18 cellular contexts compared by ENCODE assay signal in genomic region chr5:10729320-10730133, GRCh38. TPM values are rescaled to one million over a fixed set of nuclear protein-coding genes. Genes with fewer than 3 reads are reported as not detected.
DNase-seq lines count a peak whose midpoint lies in the region; ATAC-seq and TF ChIP-seq lines count a peak whose summit lies in the region.
"Had no signal": no experiment of that assay in that cellular context is flagged by ENCODE, and none has a peak within 500 bp of the region (broad histone marks: within the 10 kb centered on the region; RNA-seq: fewer than 3 reads in every experiment).

No MANE protein-coding gene starts in this region.

- H3K79me2 ChIP-seq in DND-41 (ENCODE audit: insufficient read depth, low read length), result peaks cover 10% of the 10 kb centered on the region

- H3K4me1 ChIP-seq in DND-41 (ENCODE audit: insufficient read depth, low read length) (no peaks in the 10 kb centered on the region), HUES48 (ENCODE audit: control insufficient read depth, insufficient read depth, low read length) (no peaks in the 10 kb centered on the region)

- H3K36me3 ChIP-seq in DND-41 (ENCODE audit: insufficient read depth, low read length) (peaks cover 57% of the 10 kb centered on the region), HUES48 (ENCODE audit: control insufficient read depth, insufficient read depth, low read length) (peaks cover 6% of the 10 kb centered on the region; the same call in 1 of the 2 replicates)
- H3K36me3 ChIP-seq: transverse colon had no signal

- no peak for TF ChIP-seq CTCF in DND-41 (IDR thresholded peaks at IDR 0.05; ENCODE audit: borderline replicate concordance, extremely low read depth, low read length, poor library complexity, severe bottlenecking)
- no peak for TF ChIP-seq CTCF in GM20000 (IDR thresholded peaks at IDR 0.05; ENCODE audit: extremely low read depth, missing control alignments)

- H3K9ac ChIP-seq in DND-41 (ENCODE audit: low read depth, low read length) (no peak overlapping the region), HUES48 (ENCODE audit: low read depth, low read length) (0 out of 2 replicates have a peak overlapping the region, but pooled peaks have one; percentile 7)

- H3K27ac ChIP-seq in DND-41 (ENCODE audit: low read length) (no peak overlapping the region), HUES48 (ENCODE audit: low read depth, low read length) (no peak overlapping the region)
- H3K27ac ChIP-seq: ascending aorta, transverse colon had no signal

- no peak overlapping the region for H3K4me2 ChIP-seq in DND-41 (ENCODE audit: insufficient read depth, low read length)

- DNase-seq in DND-41, result no peak
- peak; percentile 27 for DNase-seq in RPMI7951 (ENCODE audit: low read depth)
- peak; percentile 33 for DNase-seq in myocyte (ENCODE audit: low read depth)
- DNase-seq in GM20000 (ENCODE audit: low spot score), result no peak
- DNase-seq in NCI-H1048 (lab: John Stamatoyannopoulos, UW), result no peak
- DNase-seq: activated CD4-positive, alpha-beta T cell treated with anti-CD3 and anti-CD28 coated beads for 36 hours; activated CD8-positive, alpha-beta memory T cell treated with anti-CD3 and anti-CD28 coated beads, Interleukin-2, amount 50 U/mL, for 4 hours; activated naive CD4-positive, alpha-beta T cell; mucosa of descending colon; NCI-H1436 treated with DMSO at 0.1 percent for 48 hours; NCI-H524 treated with DMSO at 0.1 percent for 48 hours; PC-3; stimulated activated CD4-positive, alpha-beta T cell treated with anti-CD3 and anti-CD28 coated beads, Interleukin-4, amount 100 ng/mL, for 4 hours; T-helper 2 cell; transverse colon had no signal

- H3K4me3 ChIP-seq in DND-41 (ENCODE audit: low read depth in 1 of 2, low read length in 2 of 2) (no peak overlapping the region), HUES48 (ENCODE audit: low read depth, low read length) (no peak overlapping the region)
- H3K4me3 ChIP-seq: ascending aorta, mucosa of descending colon, transverse colon had no signal

- ATAC-seq in DND-41 (ENCODE audit: insufficient read depth, low read depth) (peak; percentile 42; the same call in 1 of the 3 replicates), GM19467 (IDR thresholded peaks at IDR 0.05; ENCODE audit: unreplicated experiment) (no peak)
- ATAC-seq: activated CD4-positive, alpha-beta T cell treated with anti-CD3 and anti-CD28 coated beads for 36 hours; mucosa of descending colon; PC-3 had no signal

- no peak overlapping the region for H2AFZ ChIP-seq in DND-41 (ENCODE audit: low read depth, low read length)

- H3K9me3 ChIP-seq in DND-41 (ENCODE audit: insufficient read depth, low read length, severe bottlenecking), result no peaks in the 10 kb centered on the region
- no peaks in the 10 kb centered on the region for H3K9me3 ChIP-seq in HUES48 (ENCODE audit: control insufficient read depth, insufficient read depth, low read length)
- H3K9me3 ChIP-seq: ascending aorta, mucosa of descending colon, transverse colon had no signal

- H4K20me1 ChIP-seq in DND-41 (ENCODE audit: insufficient read depth, low read length), result peaks cover 11% of the 10 kb centered on the region

- no peaks in the 10 kb centered on the region for H3K27me3 ChIP-seq in DND-41 (ENCODE audit: insufficient read depth, low read length, poor library complexity)
- H3K27me3 ChIP-seq in HUES48 (ENCODE audit: control insufficient read depth, insufficient read depth, low read length), result no peaks in the 10 kb centered on the region
- H3K27me3 ChIP-seq: ascending aorta, transverse colon had no signal

RNA-seq across cellular contexts. Expression of gene DAP, which starts 31.5 kb away (rescaled TPM):
- 33.2 and 35.8 TPM in 2 replicates for total RNA-seq in RPMI7951 (2014; rRNA removed; shearing (Covaris generic))
- 11.0 and 17.9 TPM in 2 replicates for total RNA-seq in myocyte
- 340 TPM for polyA plus RNA-seq in myocyte (2012)

Comparison
In these comparisons a context has a peak if more than half of its experiments do, and no peak if none do; other contexts are left out.
1. DNase-seq: peak in RPMI7951 (single experiment) and myocyte (single experiment); none in DND-41 (single experiment), GM20000 (single experiment) and NCI-H1048 (single experiment).